In genomic region chr5:122077451-122078115, GRCh38 we compare ENCODE assay signal across 9 cellular contexts. TPM values are rescaled to one million over a fixed set of nuclear protein-coding genes. Genes with fewer than 3 reads are reported as not detected.
DNase-seq lines count a peak whose midpoint lies in the region; ATAC-seq, FAIRE-seq and TF ChIP-seq lines count a peak whose summit lies in the region.
"Had no signal": no experiment of that assay in that cellular context is flagged by ENCODE, and none has a peak within 500 bp of the region (broad histone marks: within the 10 kb centered on the region; RNA-seq: fewer than 3 reads in every experiment).

No MANE protein-coding gene starts in this region.

- H3K4me1 ChIP-seq in ectodermal cell (ENCODE audit: control insufficient read depth, insufficient read depth, low read length) (peaks cover 12% of the 10 kb centered on the region), mucosa of descending colon (ENCODE audit: low read depth) (peaks cover 15% of the 10 kb centered on the region)

- H3K9me3 ChIP-seq in ectodermal cell (ENCODE audit: control insufficient read depth, low read length) (no peaks in the 10 kb centered on the region), mucosa of descending colon (no peaks in the 10 kb centered on the region)

- DNase-seq in ELF-1 (ENCODE audit: low read depth, low spot score) (peak; percentile 70), RWPE1 (ENCODE audit: low spot score) (peak; percentile 36), mucosa of descending colon (peak; percentile 10 to 50 (median 38)), urothelium cell line (ENCODE audit: low spot score) (peak; percentile 40), globus pallidus (ENCODE audit: low spot score) (no peak)

- ATAC-seq in GM21786 (IDR thresholded peaks at IDR 0.05; ENCODE audit: unreplicated experiment) (peak; percentile 4), mucosa of descending colon (peak; percentile 59), HG03565 (IDR thresholded peaks at IDR 0.05; ENCODE audit: unreplicated experiment) (no peak)

- CTCF ChIA-PET in RWPE1 (lab: Yijun Ruan, JAX) = interaction anchor here (0.7 to 3.2 kb wide), 6 partner anchors 15 to 1545 kb away, joined by 3 to 21 read pairs (median 4); no protein-coding TSS in a partner anchor

- H3K4me3 ChIP-seq in ectodermal cell (ENCODE audit: insufficient read depth, low read depth, low read length) (peak overlapping the region; percentile 49), mucosa of descending colon (no peak overlapping the region)

- no peak for FAIRE-seq in urothelium cell line (lab: Jason Lieb, UNC)

- peak overlapping the region; percentile 98 for H3K27ac ChIP-seq in RWPE1
- no peak overlapping the region for H3K27ac ChIP-seq in ectodermal cell (ENCODE audit: insufficient read depth, low read depth, low read length, poor library complexity, severe bottlenecking)

- H3K36me3 ChIP-seq in ectodermal cell (ENCODE audit: control insufficient read depth, insufficient read depth, low read length) (no peaks in the 10 kb centered on the region), mucosa of descending colon (ENCODE audit: low read depth) (no peaks in the 10 kb centered on the region)

- peaks cover 41% of the 10 kb centered on the region for H3K27me3 ChIP-seq in ectodermal cell (ENCODE audit: control insufficient read depth, insufficient read depth, low read length, poor library complexity, severe bottlenecking)

- intact Hi-C loops in mucosa of descending colon (cut with DNase I, micrococcal nuclease) = loop anchor here in 1 of 2 donors (5.0 kb wide), 1 partner anchor 110 kb away; no protein-coding TSS in a partner anchor

- TF ChIP-seq CTCF in RWPE1 (conservative IDR thresholded peaks at IDR 0.05; ENCODE audit: low read depth) = no peak
- TF ChIP-seq CTCF in mucosa of descending colon (IDR thresholded peaks at IDR 0.05) = no peak

- POLR2A ChIA-PET in RWPE1 (lab: Yijun Ruan, JAX; ENCODE audit: low non-redundant PET) = no interaction called here

- WGBS in ectodermal cell, 2 experiments = 1% methylated on average over 73 of the region's 73 CpGs

RNA-seq across cellular contexts. Expression of gene LOX, which starts 0.5 kb away (rescaled TPM):
- 0.81 TPM for polyA plus RNA-seq in ectodermal cell (2013, experiment 1 of 4)
- polyA plus RNA-seq in ectodermal cell (2013, experiment 2 of 4) = 0.73 TPM
- polyA plus RNA-seq in ectodermal cell (2013, experiment 3 of 4) = 2.1 TPM
- polyA plus RNA-seq in ectodermal cell (2013, experiment 4 of 4) = 1.9 TPM
- 1 to 10 TPM; 1.2 to 6.7 (median 4.6) TPM for total RNA-seq in mucosa of descending colon
- total RNA-seq: T-helper 2 cell treated with Interferon-gamma antibody and Interleukin-4, amounts not matched to agents 100 ng/mL and 5 ng/mL, for 36 hours had no signal

RNA-seq across cellular contexts. Expression of gene ZNF474, which starts 51.8 kb away (rescaled TPM):
- not detected for polyA plus RNA-seq in ectodermal cell (2013, experiment 1 of 4)
- 0.27 TPM for polyA plus RNA-seq in ectodermal cell (2013, experiment 2 of 4)
- polyA plus RNA-seq in ectodermal cell (2013, experiment 3 of 4) = 0.32 TPM
- polyA plus RNA-seq in ectodermal cell (2013, experiment 4 of 4) = 0.20 TPM
- total RNA-seq in mucosa of descending colon = under 1 TPM in 2 of 3 donors, not detected in 1; 0.28 to 0.61 TPM
